In the genomic region with DNA sequence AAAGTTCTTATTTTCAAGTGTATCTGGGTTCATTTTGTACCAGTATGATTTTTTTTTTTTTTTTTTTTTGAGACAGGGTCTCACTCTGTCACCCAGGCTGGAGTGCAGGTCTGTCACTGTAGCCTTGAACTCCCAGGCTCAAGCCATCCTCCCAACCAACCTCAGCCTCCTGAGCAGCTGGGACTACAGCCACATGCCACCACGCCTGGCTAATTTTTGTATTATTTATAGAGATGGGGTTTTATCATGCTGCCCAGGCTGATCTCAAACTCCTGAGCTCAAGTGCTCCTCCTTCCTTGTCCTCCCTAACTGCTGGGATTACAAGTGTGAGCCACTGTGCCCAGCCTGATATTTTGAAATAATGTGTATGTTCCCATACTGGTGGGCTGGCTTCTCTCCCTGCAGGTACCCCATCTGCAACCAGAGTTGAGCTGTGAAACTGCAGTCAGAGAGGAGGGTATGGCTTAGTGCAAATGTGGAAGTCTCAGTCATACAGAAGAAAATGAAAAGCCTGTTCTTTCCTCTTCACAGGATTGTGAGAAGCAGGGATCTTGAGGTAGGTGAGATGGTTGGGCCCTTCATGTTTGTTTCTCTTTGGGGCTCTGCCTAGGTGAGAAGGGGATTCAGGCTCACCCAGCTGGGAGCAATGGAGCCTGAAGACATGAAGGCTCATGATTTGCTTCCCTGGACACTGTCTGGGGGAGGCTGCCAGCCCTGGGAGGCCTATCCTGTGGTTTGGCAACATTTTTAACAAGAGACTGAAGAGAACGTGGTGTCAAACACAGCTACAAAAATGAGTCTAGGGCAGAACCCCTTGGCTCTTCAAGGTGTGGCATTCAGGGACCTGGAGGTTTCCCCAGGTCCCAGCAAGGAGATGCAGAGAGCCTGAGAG, we compare ENCODE assay signal across 1 cellular context.
TF ChIP-seq lines count a peak whose summit lies in the region.

No MANE protein-coding gene starts in this region.

TF ChIP-seq in GM23338, 12 proteins besides CTCF, POLR2A, EP300 and RAD21 (continued from another document):
- TF ChIP-seq, protein P1, sequence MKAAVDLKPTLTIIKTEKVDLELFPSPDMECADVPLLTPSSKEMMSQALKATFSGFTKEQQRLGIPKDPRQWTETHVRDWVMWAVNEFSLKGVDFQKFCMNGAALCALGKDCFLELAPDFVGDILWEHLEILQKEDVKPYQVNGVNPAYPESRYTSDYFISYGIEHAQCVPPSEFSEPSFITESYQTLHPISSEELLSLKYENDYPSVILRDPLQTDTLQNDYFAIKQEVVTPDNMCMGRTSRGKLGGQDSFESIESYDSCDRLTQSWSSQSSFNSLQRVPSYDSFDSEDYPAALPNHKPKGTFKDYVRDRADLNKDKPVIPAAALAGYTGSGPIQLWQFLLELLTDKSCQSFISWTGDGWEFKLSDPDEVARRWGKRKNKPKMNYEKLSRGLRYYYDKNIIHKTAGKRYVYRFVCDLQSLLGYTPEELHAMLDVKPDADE (IDR thresholded peaks at IDR 0.05) = no peak
